In the genomic region with DNA sequence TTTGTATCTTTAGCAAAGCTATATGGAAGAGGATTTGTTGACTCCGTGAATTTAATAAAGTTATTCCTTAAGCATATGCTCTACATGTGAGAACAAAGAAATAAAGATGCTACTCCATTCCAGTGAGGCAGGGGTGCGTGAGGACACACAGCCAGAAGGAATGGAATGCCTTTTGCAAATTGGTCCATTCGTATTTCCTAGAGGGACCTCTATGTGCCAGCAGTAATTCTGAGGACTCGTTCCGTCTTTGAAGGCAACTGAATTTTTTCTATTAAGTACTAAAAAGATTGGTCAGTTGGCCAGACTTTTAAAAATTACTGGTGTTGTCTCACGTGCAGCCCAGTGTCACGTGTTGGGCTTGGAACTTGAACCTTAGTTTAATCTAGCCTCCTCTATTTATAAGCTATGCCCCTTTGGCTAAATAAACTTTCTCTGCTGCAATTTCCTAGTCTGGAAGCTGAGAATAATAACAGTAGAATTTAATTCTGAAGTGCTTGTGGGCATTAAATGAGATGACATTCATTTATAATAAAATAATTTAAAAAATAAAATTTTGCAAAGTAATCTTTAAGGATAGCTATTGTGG, we compare ENCODE assay signal across 2 cellular contexts.
TF ChIP-seq lines count a peak whose summit lies in the region.

No MANE protein-coding gene starts in this region.

TF ChIP-seq in A549, 52 proteins besides CTCF, POLR2A, EP300 and RAD21:
- TF ChIP-seq CBX8 (IDR thresholded peaks at IDR 0.05) (no peak), CBX2 (IDR thresholded peaks at IDR 0.05; ENCODE audit: borderline replicate concordance, low read depth) (no peak), KDM1A (IDR thresholded peaks at IDR 0.05; ENCODE audit: low read depth) (no peak), RFX5 (IDR thresholded peaks at IDR 0.05) (no peak), MAZ (IDR thresholded peaks at IDR 0.05; ENCODE audit: borderline replicate concordance, low read depth, low read length) (no peak), KDM5A (IDR thresholded peaks at IDR 0.05) (no peak)
- TF ChIP-seq, protein P1, sequence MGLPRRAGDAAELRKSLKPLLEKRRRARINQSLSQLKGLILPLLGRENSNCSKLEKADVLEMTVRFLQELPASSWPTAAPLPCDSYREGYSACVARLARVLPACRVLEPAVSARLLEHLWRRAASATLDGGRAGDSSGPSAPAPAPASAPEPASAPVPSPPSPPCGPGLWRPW (IDR thresholded peaks at IDR 0.05), result no peak

TF ChIP-seq in IMR-90, 13 proteins besides CTCF, POLR2A, EP300 and RAD21:
- no peak for TF ChIP-seq SMC3 (IDR thresholded peaks at IDR 0.05; ENCODE audit: low read depth, low read length)
- no peak for TF ChIP-seq MAFK (IDR thresholded peaks at IDR 0.05; ENCODE audit: low read depth, low read length)
- TF ChIP-seq, protein P2, sequence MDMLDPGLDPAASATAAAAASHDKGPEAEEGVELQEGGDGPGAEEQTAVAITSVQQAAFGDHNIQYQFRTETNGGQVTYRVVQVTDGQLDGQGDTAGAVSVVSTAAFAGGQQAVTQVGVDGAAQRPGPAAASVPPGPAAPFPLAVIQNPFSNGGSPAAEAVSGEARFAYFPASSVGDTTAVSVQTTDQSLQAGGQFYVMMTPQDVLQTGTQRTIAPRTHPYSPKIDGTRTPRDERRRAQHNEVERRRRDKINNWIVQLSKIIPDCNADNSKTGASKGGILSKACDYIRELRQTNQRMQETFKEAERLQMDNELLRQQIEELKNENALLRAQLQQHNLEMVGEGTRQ (IDR thresholded peaks at IDR 0.05; ENCODE audit: low read depth, low read length), result peak; percentile 90
- 0 out of 2 replicates have a peak, but pooled peaks have one; percentile 49 for TF ChIP-seq MXI1 (IDR thresholded peaks at IDR 0.05; ENCODE audit: borderline replicate concordance, low read depth, low read length)
- TF ChIP-seq, protein P3, sequence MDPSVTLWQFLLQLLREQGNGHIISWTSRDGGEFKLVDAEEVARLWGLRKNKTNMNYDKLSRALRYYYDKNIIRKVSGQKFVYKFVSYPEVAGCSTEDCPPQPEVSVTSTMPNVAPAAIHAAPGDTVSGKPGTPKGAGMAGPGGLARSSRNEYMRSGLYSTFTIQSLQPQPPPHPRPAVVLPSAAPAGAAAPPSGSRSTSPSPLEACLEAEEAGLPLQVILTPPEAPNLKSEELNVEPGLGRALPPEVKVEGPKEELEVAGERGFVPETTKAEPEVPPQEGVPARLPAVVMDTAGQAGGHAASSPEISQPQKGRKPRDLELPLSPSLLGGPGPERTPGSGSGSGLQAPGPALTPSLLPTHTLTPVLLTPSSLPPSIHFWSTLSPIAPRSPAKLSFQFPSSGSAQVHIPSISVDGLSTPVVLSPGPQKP (IDR thresholded peaks at IDR 0.05; ENCODE audit: borderline replicate concordance, low read depth, low read length), result no peak
- peak; percentile 93 for TF ChIP-seq BHLHE40 (IDR thresholded peaks at IDR 0.05; ENCODE audit: low read depth, low read length)
- TF ChIP-seq RFX5 (IDR thresholded peaks at IDR 0.05; ENCODE audit: low read depth, low read length), result no peak
- no peak for TF ChIP-seq FOS (IDR thresholded peaks at IDR 0.05; ENCODE audit: low read depth, low read length)
